ENCODE assay signal across 23 cellular contexts in the genomic region with DNA sequence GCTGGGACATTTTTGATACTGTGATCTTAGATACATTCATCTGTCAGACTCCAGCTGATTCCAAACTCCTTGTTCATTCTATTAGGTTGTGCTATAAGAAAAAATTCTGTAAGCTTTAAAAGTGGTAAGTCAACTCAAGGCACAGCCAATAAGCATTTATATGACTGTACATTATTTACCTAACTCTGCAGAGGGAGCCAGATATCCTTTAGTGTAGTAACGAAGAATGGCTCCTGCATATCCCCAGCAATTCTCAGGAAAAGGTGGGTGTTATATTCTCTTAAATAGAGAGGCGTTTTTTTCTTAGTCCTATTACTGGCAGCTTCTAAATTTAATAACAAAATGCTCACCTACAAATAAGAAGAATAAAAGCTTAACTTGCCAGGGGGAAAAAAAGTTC.
"Had no signal": no experiment of that assay in that cellular context is flagged by ENCODE, and none has a peak within 500 bp of the region (broad histone marks: within the 10 kb centered on the region; RNA-seq: fewer than 3 reads in every experiment).

No MANE protein-coding gene starts in this region.

- H3K4me3 ChIP-seq: lung, psoas muscle, spleen, testis, transverse colon had no signal

- H3K36me3 ChIP-seq: spleen, transverse colon had no signal

- H3K9ac ChIP-seq: parathyroid adenoma had no signal

- H3K27ac ChIP-seq: parathyroid adenoma, psoas muscle, spleen, testis, transverse colon had no signal

- ATAC-seq: left colon; left ventricle myocardium superior; natural killer cell treated with Interleukin-12 subunit alpha and Interleukin-12 subunit beta and Interleukin-15 and Interleukin-18, amount 100 ng/mL, for 72 hours; psoas muscle; sciatic nerve; stimulated activated naive B cell treated with anti-CD40 and anti-IgM and Interleukin-4, amounts not matched to agents 10 μg/mL and 1 μg/mL and 100 μg/mL, for 72 hours; stimulated activated naive CD8-positive, alpha-beta T cell treated with anti-CD3 and anti-CD28 coated beads, Interleukin-15, amount 100 ng/mL, for 72 hours had no signal

- H3K27me3 ChIP-seq: spleen, testis, transverse colon had no signal

- DNase-seq: erythroblast; foreskin melanocyte; hippocampal formation; left colon; left ventricle myocardium superior; mesenchymal stem cell; midbrain; occipital lobe; psoas muscle; retina; spleen; stimulated activated CD4-positive, alpha-beta T cell treated with anti-CD3 and anti-CD28 coated beads, Interleukin-15, amount 100 ng/mL, for 24 hours; stimulated activated CD4-positive, alpha-beta T cell treated with anti-CD3 and anti-CD28 coated beads, Interleukin-1b, Interleukin-23, amount 100 ng/mL, for 48 hours; stimulated activated CD4-positive, alpha-beta T cell treated with anti-CD3 and anti-CD28 coated beads, Interleukin-4, amount 100 ng/mL, for 4 hours; stimulated activated naive B cell treated with anti-CD40 and anti-IgM and Interleukin-4, amounts not matched to agents 10 μg/mL and 1 μg/mL and 100 μg/mL, for 72 hours; stimulated activated naive CD8-positive, alpha-beta T cell treated with anti-CD3 and anti-CD28 coated beads, Interleukin-15, amount 100 ng/mL, for 72 hours; testis; transverse colon had no signal

- H2AFZ ChIP-seq: parathyroid adenoma had no signal

- H3K9me3 ChIP-seq: psoas muscle, spleen, testis had no signal

- H3K4me1 ChIP-seq: parathyroid adenoma, psoas muscle, spleen, testis, transverse colon had no signal

- FAIRE-seq: colon had no signal

- H3K79me2 ChIP-seq: parathyroid adenoma had no signal
